ENCODE assay signal across 22 cellular contexts in genomic region chr5:178673801-178674200, GRCh38.
"Had no signal": no experiment of that assay in that cellular context is flagged by ENCODE, and none has a peak within 500 bp of the region (broad histone marks: within the 10 kb centered on the region; RNA-seq: fewer than 3 reads in every experiment).

No MANE protein-coding gene starts in this region.

- H3K4me3 ChIP-seq: body of pancreas, gastrocnemius medialis, left lung, thyroid gland had no signal

- H3K9me3 ChIP-seq: body of pancreas, gastrocnemius medialis, left lung, thyroid gland had no signal

- H3K4me1 Mint-ChIP-seq: activated CD4-positive, alpha-beta memory T cell treated with anti-CD3 and anti-CD28 coated beads, Interleukin-2, amount 10 ng/mL, durations not matched to agents 7 days and 5 days; activated CD8-positive, alpha-beta memory T cell treated with anti-CD3 and anti-CD28 coated beads, Interleukin-2, amount 10 ng/mL, durations not matched to agents 7 days and 5 days; central memory CD8-positive, alpha-beta T cell; WTC11 had no signal

- H3K27ac ChIP-seq: body of pancreas, gastrocnemius medialis, left lung, thyroid gland had no signal

- H3K27me3 ChIP-seq: body of pancreas, gastrocnemius medialis, thyroid gland had no signal

- H3K27ac Mint-ChIP-seq: activated CD4-positive, alpha-beta memory T cell treated with anti-CD3 and anti-CD28 coated beads, Interleukin-2, amount 10 ng/mL, durations not matched to agents 7 days and 5 days; activated CD8-positive, alpha-beta memory T cell treated with anti-CD3 and anti-CD28 coated beads, Interleukin-2, amount 10 ng/mL, durations not matched to agents 7 days and 5 days; activated naive CD8-positive, alpha-beta T cell treated with anti-CD3 and anti-CD28 coated beads for 36 hours; nephron progenitor cell; T-helper 2 cell treated with Interferon-gamma antibody and Interleukin-4, amounts not matched to agents 5 μg/mL and 100 μg/mL, for 36 hours; WTC11 had no signal

- DNase-seq: activated CD4-positive, alpha-beta memory T cell treated with anti-CD3 and anti-CD28 coated beads, Interleukin-2, amount 10 ng/mL, durations not matched to agents 7 days and 5 days; activated CD4-positive, alpha-beta T cell treated with anti-CD3 and anti-CD28 coated beads for 4 hours; activated CD8-positive, alpha-beta memory T cell treated with anti-CD3 and anti-CD28 coated beads, Interleukin-2, amount 10 ng/mL, durations not matched to agents 7 days and 5 days; activated naive CD8-positive, alpha-beta T cell treated with anti-CD3 and anti-CD28 coated beads for 36 hours; amniotic stem cell; body of pancreas; cortex of kidney; effector CD4-positive, alpha-beta T cell; gastrocnemius medialis; head of caudate nucleus; nephron progenitor cell; occipital lobe; posterior cingulate gyrus; retina; stimulated activated CD4-positive, alpha-beta T cell treated with anti-CD3 and anti-CD28 coated beads, Interleukin-12 subunit alpha, Interleukin-12 subunit beta, amount 100 ng/mL, for 4 hours; stimulated activated CD4-positive, alpha-beta T cell treated with anti-CD3 and anti-CD28 coated beads, Interleukin-1b, Interleukin-23, amount 100 ng/mL, for 48 hours; stimulated activated naive CD4-positive, alpha-beta T cell treated with Interleukin-2 at 50 U/mL for 16 hours had no signal

- H3K9me3 Mint-ChIP-seq: central memory CD8-positive, alpha-beta T cell; WTC11 had no signal

- ATAC-seq: activated CD8-positive, alpha-beta memory T cell treated with anti-CD3 and anti-CD28 coated beads, Interleukin-2, amount 10 ng/mL, durations not matched to agents 7 days and 5 days; body of pancreas; gastrocnemius medialis; left lung; WTC11 had no signal

- H3K4me1 ChIP-seq: gastrocnemius medialis, thyroid gland had no signal

- H3K36me3 ChIP-seq: gastrocnemius medialis, left lung, thyroid gland had no signal

- H3K27me3 Mint-ChIP-seq: activated CD4-positive, alpha-beta memory T cell treated with anti-CD3 and anti-CD28 coated beads, Interleukin-2, amount 10 ng/mL, durations not matched to agents 7 days and 5 days had no signal

- H3K36me3 Mint-ChIP-seq: activated CD8-positive, alpha-beta memory T cell treated with anti-CD3 and anti-CD28 coated beads, Interleukin-2, amount 10 ng/mL, durations not matched to agents 7 days and 5 days; activated naive CD8-positive, alpha-beta T cell treated with anti-CD3 and anti-CD28 coated beads for 36 hours; WTC11 had no signal

- H3K4me3 Mint-ChIP-seq: activated CD4-positive, alpha-beta memory T cell treated with anti-CD3 and anti-CD28 coated beads, Interleukin-2, amount 10 ng/mL, durations not matched to agents 7 days and 5 days; activated CD8-positive, alpha-beta memory T cell treated with anti-CD3 and anti-CD28 coated beads, Interleukin-2, amount 10 ng/mL, durations not matched to agents 7 days and 5 days; activated naive CD8-positive, alpha-beta T cell treated with anti-CD3 and anti-CD28 coated beads for 36 hours; central memory CD8-positive, alpha-beta T cell; nephron progenitor cell; T-helper 2 cell treated with Interferon-gamma antibody and Interleukin-4, amounts not matched to agents 5 μg/mL and 100 μg/mL, for 36 hours; WTC11 had no signal
